16 cellular contexts compared by ENCODE assay signal in genomic region chr1:195697130-195697529, GRCh38.
DNase-seq lines count a peak whose midpoint lies in the region; ATAC-seq and TF ChIP-seq lines count a peak whose summit lies in the region.
"Had no signal": no experiment of that assay in that cellular context is flagged by ENCODE, and none has a peak within 500 bp of the region (broad histone marks: within the 10 kb centered on the region; RNA-seq: fewer than 3 reads in every experiment).

No MANE protein-coding gene starts in this region.

- H3K9me2 ChIP-seq in SU-DHL-6 (replicated peaks; ENCODE audit: insufficient read depth, low read length) = no peaks in the 10 kb centered on the region

- no peak overlapping the region for H3K9ac ChIP-seq in SU-DHL-6 (ENCODE audit: low read length)
- no peak overlapping the region for H3K9ac ChIP-seq in mammary epithelial cell (ENCODE audit: insufficient read depth, low read length)

- CTCF ChIA-PET in mammary epithelial cell (lab: Charles Lee; ENCODE audit: low non-redundant PET) = no interaction called here

- H3K4me3 ChIP-seq in SU-DHL-6 (ENCODE audit: insufficient read depth, low read length, poor library complexity, severe bottlenecking) = no peak overlapping the region
- no peak overlapping the region for H3K4me3 ChIP-seq in mammary epithelial cell (replicated peaks in 1 of 3; ENCODE audit: insufficient read depth in 1 of 3, low read depth in 2 of 3, low read length in 3 of 3)
- H3K4me3 ChIP-seq: adrenal gland, coronary artery, K562, smooth muscle cell, thoracic aorta had no signal

- H4K20me1 ChIP-seq in SU-DHL-6 (ENCODE audit: low read depth, low read length) (no peaks in the 10 kb centered on the region), mammary epithelial cell (ENCODE audit: insufficient read depth, low read length) (no peaks in the 10 kb centered on the region)

- no peaks in the 10 kb centered on the region for H3K36me3 ChIP-seq in SU-DHL-6 (ENCODE audit: low read length)
- H3K36me3 ChIP-seq in mammary epithelial cell (ENCODE audit: insufficient read depth, low read length) = no peaks in the 10 kb centered on the region
- H3K36me3 ChIP-seq: adrenal gland, thoracic aorta had no signal

- 92% methylated on average over 2 of the region's 2 CpGs for whole genome bisulfite sequencing in mammary epithelial cell (ENCODE audit: low coverage, missing lambda C conversion rate)

- DNase-seq in activated CD4-positive, alpha-beta T cell treated with anti-CD3 and anti-CD28 coated beads, Interleukin-2, amount 50 U/mL, for 1 hour = no peak
- DNase-seq in mammary epithelial cell (no peak), COR-L47 (lab: John Stamatoyannopoulos, UW) (no peak), inferior parietal cortex (ENCODE audit: extremely low spot score) (no peak)
- DNase-seq: adrenal gland, H7, mesendoderm, NCI-H187 had no signal

- H2AFZ ChIP-seq in SU-DHL-6 (ENCODE audit: low read depth, low read length, severe bottlenecking) (peak overlapping the region; percentile 36), mammary epithelial cell (ENCODE audit: low read depth, low read length) (no peak overlapping the region)

- no peaks in the 10 kb centered on the region for H3K9me3 ChIP-seq in SU-DHL-6 (ENCODE audit: insufficient read depth, low read length)
- no peaks in the 10 kb centered on the region for H3K9me3 ChIP-seq in mammary epithelial cell (replicated peaks; ENCODE audit: insufficient read depth, low read length)
- H3K9me3 ChIP-seq: adrenal gland, thoracic aorta had no signal

- H3K27me3 ChIP-seq in SU-DHL-6 (ENCODE audit: low read length) (no peaks in the 10 kb centered on the region), mammary epithelial cell (ENCODE audit: insufficient read depth, low read length) (no peaks in the 10 kb centered on the region)
- H3K27me3 ChIP-seq: adrenal gland had no signal

- no TSS peak for BruUV-seq in mammary epithelial cell (replicated peaks; lab: Mats Ljungman, UMichigan)

- no peak for TF ChIP-seq CTCF in SU-DHL-6 (IDR thresholded peaks at IDR 0.05; ENCODE audit: insufficient read depth, low read length, poor library complexity, severe bottlenecking)
- TF ChIP-seq CTCF in mammary epithelial cell (conservative IDR thresholded peaks at IDR 0.05 in 1 of 2, IDR thresholded peaks at IDR 0.05 in 1 of 2; ENCODE audit: extremely low read depth in 1 of 2, insufficient read depth in 1 of 2, low read depth in 1 of 2, low read length in 2 of 2) = no peak

- no peak overlapping the region for H3K4me2 ChIP-seq in SU-DHL-6 (ENCODE audit: low read depth, low read length, poor library complexity, severe bottlenecking)
- H3K4me2 ChIP-seq in mammary epithelial cell (ENCODE audit: insufficient read depth, low read depth, low read length) = no peak overlapping the region
- H3K4me2 ChIP-seq: smooth muscle cell had no signal

- H3K4me1 ChIP-seq in mammary epithelial cell (ENCODE audit: insufficient read depth, low read length) = no peaks in the 10 kb centered on the region
- H3K4me1 ChIP-seq: adrenal gland had no signal

- H3F3A ChIP-seq in SU-DHL-6 (ENCODE audit: insufficient read depth) = no peaks in the 10 kb centered on the region

- in situ Hi-C loops in mammary epithelial cell (cut with MboI; ENCODE audit: low sequenced_read_pairs in 2 of 2) = no loop called here

- ATAC-seq in GM18909 (IDR thresholded peaks at IDR 0.05; ENCODE audit: poor library complexity, unreplicated experiment) (peak; percentile 99), GM21723 (IDR thresholded peaks at IDR 0.05; ENCODE audit: unreplicated experiment) (peak; percentile 100), HG03095 (IDR thresholded peaks at IDR 0.05; ENCODE audit: unreplicated experiment) (peak; percentile 98)
- ATAC-seq: K562 had no signal

- H3K27ac ChIP-seq in SU-DHL-6 (ENCODE audit: low read depth, low read length) (no peak overlapping the region), mammary epithelial cell (ENCODE audit: insufficient read depth, low read depth, low read length) (no peak overlapping the region)
- H3K27ac ChIP-seq: adrenal gland, coronary artery, thoracic aorta had no signal

- dilution Hi-C loops in mammary epithelial cell (cut with HindIII; ENCODE audit: low sequenced_read_pairs) = no loop called here

- H3K79me2 ChIP-seq in SU-DHL-6 (ENCODE audit: insufficient read depth, low read length) (no peaks in the 10 kb centered on the region), mammary epithelial cell (ENCODE audit: insufficient read depth, low read length) (no peaks in the 10 kb centered on the region)

- intact Hi-C loops in mammary epithelial cell (cut with micrococcal nuclease) = no loop called here
